ENCODE assay signal across 18 cellular contexts in genomic region chr1:47689894-47690293, GRCh38.
DNase-seq lines count a peak whose midpoint lies in the region; ATAC-seq, FAIRE-seq and TF ChIP-seq lines count a peak whose summit lies in the region.
"Had no signal": no experiment of that assay in that cellular context is flagged by ENCODE, and none has a peak within 500 bp of the region (broad histone marks: within the 10 kb centered on the region; RNA-seq: fewer than 3 reads in every experiment).

No MANE protein-coding gene starts in this region.

- intact Hi-C loops in upper lobe of right lung (cut with DNase I), result no loop called here

- no peak overlapping the region for H3K27ac Mint-ChIP-seq in endodermal cell
- H3K27ac Mint-ChIP-seq in osteocyte (ENCODE audit: unreplicated experiment), result no peak overlapping the region
- H3K27ac Mint-ChIP-seq: CD8-positive, alpha-beta T cell had no signal

- H3K4me1 ChIP-seq in endodermal cell (ENCODE audit: control insufficient read depth, insufficient read depth, low read length) (peaks cover 16% of the 10 kb centered on the region), upper lobe of right lung (no peaks in the 10 kb centered on the region)

- no peak overlapping the region for H3K9ac ChIP-seq in endodermal cell (ENCODE audit: extremely low read depth, low read length, poor library complexity, severe bottlenecking)

- ATAC-seq in upper lobe of right lung (no peak), HG02759 (IDR thresholded peaks at IDR 0.05; ENCODE audit: unreplicated experiment) (no peak)
- ATAC-seq: CD8-positive, alpha-beta T cell; K562 had no signal

- H3K9me3 Mint-ChIP-seq in endodermal cell (no peaks in the 10 kb centered on the region), osteocyte (ENCODE audit: unreplicated experiment) (no peaks in the 10 kb centered on the region)
- H3K9me3 Mint-ChIP-seq: CD8-positive, alpha-beta T cell had no signal

- WGBS in endodermal cell (ENCODE audit: insufficient coverage in 1 of 2, insufficient read length in 1 of 2), 2 experiments, result 78 to 94% methylated on average over 4 to 11 of the region's 11 CpGs

- H3K4me3 Mint-ChIP-seq in endodermal cell, result no peak overlapping the region
- no peak overlapping the region for H3K4me3 Mint-ChIP-seq in osteocyte (ENCODE audit: unreplicated experiment)
- H3K4me3 Mint-ChIP-seq: CD8-positive, alpha-beta T cell had no signal

- H3K27ac ChIP-seq in endodermal cell (ENCODE audit: low read depth, low read length) (no peak overlapping the region), upper lobe of right lung (no peak overlapping the region)

- H3K4me1 Mint-ChIP-seq in endodermal cell (peaks cover 31% of the 10 kb centered on the region), osteocyte (ENCODE audit: unreplicated experiment) (peaks cover 18% of the 10 kb centered on the region)

- no peaks in the 10 kb centered on the region for H3K9me3 ChIP-seq in endodermal cell (ENCODE audit: control insufficient read depth, low read length)
- H3K9me3 ChIP-seq in upper lobe of right lung, result no peaks in the 10 kb centered on the region

- H3K27me3 ChIP-seq in endodermal cell (ENCODE audit: control insufficient read depth, insufficient read depth, low read length, poor library complexity, severe bottlenecking) (no peaks in the 10 kb centered on the region), upper lobe of right lung (peaks cover 9% of the 10 kb centered on the region)

- H3K4me3 ChIP-seq in endodermal cell (ENCODE audit: low read length) (no peak overlapping the region), upper lobe of right lung (no peak overlapping the region)
- H3K4me3 ChIP-seq: K562 had no signal

- H3K27me3 Mint-ChIP-seq in endodermal cell (ENCODE audit: insufficient read depth) (peaks cover 2% of the 10 kb centered on the region), osteocyte (ENCODE audit: unreplicated experiment) (peaks cover 30% of the 10 kb centered on the region)

- no peak for TF ChIP-seq CTCF in endodermal cell (conservative IDR thresholded peaks at IDR 0.05)
- TF ChIP-seq CTCF in osteocyte (IDR thresholded peaks at IDR 0.05), result no peak
- no peak for TF ChIP-seq CTCF in upper lobe of right lung (IDR thresholded peaks at IDR 0.05)

- peak; percentile 24 for DNase-seq in activated CD8-positive, alpha-beta memory T cell treated with anti-CD3 and anti-CD28 coated beads for 24 hours
- DNase-seq in activated CD8-positive, alpha-beta memory T cell treated with anti-CD3 and anti-CD28 coated beads, Interleukin-2, amount 50 U/mL, for 4 hours, result no peak
- DNase-seq in endodermal cell (peak; percentile 41), osteocyte (ENCODE audit: extremely low spot score, unreplicated experiment) (peak; percentile 40), upper lobe of right lung (peak; percentile 18), HTR-8/SVneo (ENCODE audit: insufficient read length, low spot score) (no peak)
- no peak for DNase-seq in activated CD4-positive, alpha-beta T cell treated with anti-CD3 and anti-CD28 coated beads, Interleukin-2, amount 50 U/mL, for 48 hours
- DNase-seq: 8988T, HCEC 1CT, MV-4-11, NCI-H1417, NCI-H1930, NCI-H2171, NCI-H774, RPMI8226 had no signal

- H3K36me3 ChIP-seq in endodermal cell (ENCODE audit: control insufficient read depth, insufficient read depth, low read length) (no peaks in the 10 kb centered on the region), upper lobe of right lung (no peaks in the 10 kb centered on the region)

- H3K36me3 Mint-ChIP-seq in endodermal cell (ENCODE audit: low read depth), result no peaks in the 10 kb centered on the region
- H3K36me3 Mint-ChIP-seq in osteocyte (ENCODE audit: unreplicated experiment), result no peaks in the 10 kb centered on the region
- H3K36me3 Mint-ChIP-seq: CD8-positive, alpha-beta T cell had no signal

- no peak for FAIRE-seq in HTR-8/SVneo (lab: Jason Lieb, UNC)
- FAIRE-seq: K562 had no signal

Comparison
In these comparisons a context has a peak if more than half of its experiments do, and no peak if none do; other contexts are left out.
1. DNase-seq: peak in activated CD8-positive, alpha-beta memory T cell treated with anti-CD3 and anti-CD28 coated beads for 24 hours (single experiment), endodermal cell (single experiment), osteocyte (single experiment) and upper lobe of right lung (single experiment); none in activated CD8-positive, alpha-beta memory T cell treated with anti-CD3 and anti-CD28 coated beads, Interleukin-2, amount 50 U/mL, for 4 hours (single experiment), HTR-8/SVneo (single experiment) and activated CD4-positive, alpha-beta T cell treated with anti-CD3 and anti-CD28 coated beads, Interleukin-2, amount 50 U/mL, for 48 hours (0 of 2).